2 cellular contexts compared by ENCODE assay signal in genomic region chr6:28555136-28555535, GRCh38.
TF ChIP-seq lines count a peak whose summit lies in the region.

No MANE protein-coding gene starts in this region.

TF ChIP-seq in K562, 482 proteins besides CTCF, POLR2A, EP300 and RAD21:
- TF ChIP-seq NR4A1 (CRISPR knock-in tag; IDR thresholded peaks at IDR 0.05) (no peak), NR4A1 (tag; IDR thresholded peaks at IDR 0.05) (0 out of 2 replicates have a peak, but pooled peaks have one; percentile 45), ZNF24 (IDR thresholded peaks at IDR 0.05) (no peak), TCF7 (IDR thresholded peaks at IDR 0.05; ENCODE audit: borderline replicate concordance) (no peak), ZNF766 (CRISPR knock-in tag; conservative IDR thresholded peaks at IDR 0.05) (peak; percentile 20; the same call in 1 of the 2 replicates)

TF ChIP-seq in HepG2, 621 proteins besides CTCF, POLR2A, EP300 and RAD21:
- TF ChIP-seq ZUFSP (CRISPR knock-in tag; IDR thresholded peaks at IDR 0.05; ENCODE audit: borderline replicate concordance) (no peak), UBTF (CRISPR knock-in tag; IDR thresholded peaks at IDR 0.05) (no peak), NCOA2 (CRISPR knock-in tag; IDR thresholded peaks at IDR 0.05) (no peak), FOXP1 (IDR thresholded peaks at IDR 0.05) (no peak), FOXP1 (CRISPR knock-in tag; IDR thresholded peaks at IDR 0.05) (peak; percentile 41; the same call in 1 of the 2 replicates), FOXA3 (CRISPR knock-in tag; IDR thresholded peaks at IDR 0.05) (no peak), HDAC2 (CRISPR knock-in tag; IDR thresholded peaks at IDR 0.05) (0 out of 2 replicates have a peak, but pooled peaks have one; percentile 14), SAP130 (CRISPR knock-in tag; IDR thresholded peaks at IDR 0.05; ENCODE audit: low read depth) (0 out of 2 replicates have a peak, but pooled peaks have one; percentile 26), ZSCAN22 (CRISPR knock-in tag; IDR thresholded peaks at IDR 0.05) (0 out of 2 replicates have a peak, but pooled peaks have one; percentile 15)
- TF ChIP-seq, protein P1, sequence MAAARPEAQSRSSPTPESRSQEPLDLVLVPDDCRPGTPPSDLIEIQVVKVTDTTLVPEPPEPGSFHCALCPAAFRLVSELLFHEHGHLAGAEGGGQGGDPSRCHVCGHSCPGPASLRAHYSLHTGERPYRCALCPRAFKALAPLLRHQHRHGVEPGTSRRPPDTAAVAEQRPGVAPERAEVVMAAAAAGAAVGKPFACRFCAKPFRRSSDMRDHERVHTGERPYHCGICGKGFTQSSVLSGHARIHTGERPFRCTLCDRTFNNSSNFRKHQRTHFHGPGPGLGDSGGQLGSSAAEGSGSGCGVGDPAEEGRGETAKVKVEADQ (CRISPR knock-in tag; IDR thresholded peaks at IDR 0.05; ENCODE audit: borderline replicate concordance) = no peak
